In the genomic region with DNA sequence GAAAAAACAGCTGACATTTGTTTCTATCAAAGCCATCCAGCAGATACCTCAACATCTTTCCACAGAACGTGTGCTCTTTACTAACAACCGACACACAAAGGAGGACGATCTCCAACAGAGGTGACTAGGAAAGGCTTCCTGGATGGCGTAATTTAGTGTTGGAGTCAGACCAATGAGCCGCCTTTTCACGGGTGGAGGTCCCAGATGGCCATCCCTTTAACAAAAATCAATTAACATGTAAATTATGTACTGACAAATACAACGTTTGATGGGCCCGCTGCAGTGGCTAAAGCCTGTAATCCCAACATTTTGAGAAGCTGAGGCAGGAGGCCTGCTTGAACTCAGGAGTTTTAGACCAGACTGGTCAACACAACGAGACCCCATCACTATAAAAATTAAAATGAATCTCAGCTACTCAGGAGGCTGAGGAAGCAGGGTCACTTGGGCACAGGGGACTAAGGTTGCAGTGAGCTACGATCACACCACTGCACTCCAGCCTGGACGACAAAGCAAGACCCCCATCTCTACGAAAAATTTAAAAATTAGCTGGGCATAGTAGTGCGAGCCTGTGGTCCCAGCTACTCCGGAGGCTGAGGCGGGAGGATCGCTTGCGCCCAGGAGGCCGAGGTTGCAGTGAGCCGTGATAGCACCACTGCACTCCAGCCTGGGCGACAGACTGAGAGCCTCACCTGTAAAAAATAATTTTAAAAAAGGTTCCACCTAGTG, we compare ENCODE assay signal across 8 cellular contexts. TPM values are rescaled to one million over a fixed set of nuclear protein-coding genes. Genes with fewer than 3 reads are reported as not detected.
A peak's percentile ranks its signal among the peaks of the same experiment; 100 is the strongest.
DNase-seq lines count a peak whose midpoint lies in the region; ATAC-seq lines count a peak whose summit lies in the region.

No MANE protein-coding gene starts in this region.

- no peaks in the 10 kb centered on the region for H3K9me3 ChIP-seq in iPS-15b (ENCODE audit: control insufficient read depth, insufficient read depth, low read length)

- peaks cover 3% of the 10 kb centered on the region for H3K4me1 ChIP-seq in iPS-15b (ENCODE audit: control insufficient read depth, insufficient read depth, low read length)

- H3K27ac Mint-ChIP-seq in activated CD8-positive, alpha-beta T cell treated with anti-CD3 and anti-CD28 coated beads, Interleukin-2, amount 10 ng/mL, durations not matched to agents 7 days and 5 days: peak overlapping the region; percentile 93
- peak overlapping the region; percentile 96 for H3K27ac Mint-ChIP-seq in stimulated activated naive B cell treated with anti-CD40 and anti-IgM and Interleukin-4, amounts not matched to agents 10 μg/mL and 1 μg/mL and 100 μg/mL, for 72 hours

- peak overlapping the region; percentile 97 for H3K9ac ChIP-seq in iPS-15b (ENCODE audit: low read depth, low read length)

- DNase-seq in SIG-M5 treated with dmso at 0.1 percent for 504 hours (lab: John Stamatoyannopoulos, UW; ENCODE audit: unreplicated experiment): peak; percentile 22
- no peak for DNase-seq in SIG-M5 (lab: John Stamatoyannopoulos, UW)
- no peak for DNase-seq in activated CD8-positive, alpha-beta T cell treated with anti-CD3 and anti-CD28 coated beads, Interleukin-2, amount 10 ng/mL, durations not matched to agents 7 days and 5 days
- no peak for DNase-seq in stimulated activated naive B cell treated with anti-CD40 and anti-IgM and Interleukin-4, amounts not matched to agents 10 μg/mL and 1 μg/mL and 100 μg/mL, for 72 hours
- DNase-seq in glomerular visceral epithelial cell (ENCODE audit: extremely low spot score): no peak

- peaks cover 2% of the 10 kb centered on the region for H3K36me3 ChIP-seq in iPS-15b (ENCODE audit: control insufficient read depth, insufficient read depth, low read length)

- CTCF ChIA-PET in activated CD8-positive, alpha-beta T cell treated with anti-CD3 and anti-CD28 coated beads, Interleukin-2, amount 10 ng/mL, durations not matched to agents 7 days and 5 days (lab: Charles Lee): no interaction called here

- POLR2A ChIA-PET in activated CD8-positive, alpha-beta T cell treated with anti-CD3 and anti-CD28 coated beads, Interleukin-2, amount 10 ng/mL, durations not matched to agents 7 days and 5 days (lab: Charles Lee): interaction anchor here (0.6 to 2.8 kb wide), 6 partner anchors 9 to 297 kb away, joined by 3 to 15 read pairs (median 4); a partner anchor contains a TSS

- ATAC-seq in activated CD8-positive, alpha-beta T cell treated with anti-CD3 and anti-CD28 coated beads, Interleukin-2, amount 10 ng/mL, durations not matched to agents 7 days and 5 days: no peak
- no peak for ATAC-seq in stimulated activated naive B cell treated with anti-CD40 and anti-IgM and Interleukin-4, amounts not matched to agents 10 μg/mL and 1 μg/mL and 100 μg/mL, for 72 hours (replicated peaks)
- ATAC-seq in GM18873 (IDR thresholded peaks at IDR 0.05; ENCODE audit: low FRiP score, unreplicated experiment): no peak
- no peak for ATAC-seq in HG02642 (IDR thresholded peaks at IDR 0.05; ENCODE audit: poor library complexity, unreplicated experiment)

- no peaks in the 10 kb centered on the region for H3K9me3 Mint-ChIP-seq in activated CD8-positive, alpha-beta T cell treated with anti-CD3 and anti-CD28 coated beads, Interleukin-2, amount 10 ng/mL, durations not matched to agents 7 days and 5 days (ENCODE audit: insufficient read depth)
- H3K9me3 Mint-ChIP-seq in stimulated activated naive B cell treated with anti-CD40 and anti-IgM and Interleukin-4, amounts not matched to agents 10 μg/mL and 1 μg/mL and 100 μg/mL, for 72 hours: no peaks in the 10 kb centered on the region

- H3K27me3 ChIP-seq in iPS-15b (ENCODE audit: control insufficient read depth, insufficient read depth, low read length): no peaks in the 10 kb centered on the region

- H3K36me3 Mint-ChIP-seq in activated CD8-positive, alpha-beta T cell treated with anti-CD3 and anti-CD28 coated beads, Interleukin-2, amount 10 ng/mL, durations not matched to agents 7 days and 5 days (ENCODE audit: low read depth): peaks cover 9% of the 10 kb centered on the region
- peaks cover 5 to 14% of the 10 kb centered on the region in 2 donors for H3K36me3 Mint-ChIP-seq in stimulated activated naive B cell treated with anti-CD40 and anti-IgM and Interleukin-4, amounts not matched to agents 10 μg/mL and 1 μg/mL and 100 μg/mL, for 72 hours

- H3K4me3 Mint-ChIP-seq in activated CD8-positive, alpha-beta T cell treated with anti-CD3 and anti-CD28 coated beads, Interleukin-2, amount 10 ng/mL, durations not matched to agents 7 days and 5 days: peak overlapping the region; percentile 81
- peak overlapping the region; percentile 88 to 95 for H3K4me3 Mint-ChIP-seq in stimulated activated naive B cell treated with anti-CD40 and anti-IgM and Interleukin-4, amounts not matched to agents 10 μg/mL and 1 μg/mL and 100 μg/mL, for 72 hours

- H3K27me3 Mint-ChIP-seq in activated CD8-positive, alpha-beta T cell treated with anti-CD3 and anti-CD28 coated beads, Interleukin-2, amount 10 ng/mL, durations not matched to agents 7 days and 5 days (ENCODE audit: low read depth): no peaks in the 10 kb centered on the region
- H3K27me3 Mint-ChIP-seq in stimulated activated naive B cell treated with anti-CD40 and anti-IgM and Interleukin-4, amounts not matched to agents 10 μg/mL and 1 μg/mL and 100 μg/mL, for 72 hours: no peaks in the 10 kb centered on the region

- H3K4me1 Mint-ChIP-seq in activated CD8-positive, alpha-beta T cell treated with anti-CD3 and anti-CD28 coated beads, Interleukin-2, amount 10 ng/mL, durations not matched to agents 7 days and 5 days (ENCODE audit: low read depth): peaks cover 17% of the 10 kb centered on the region
- peaks cover 9 to 17% of the 10 kb centered on the region in 2 donors for H3K4me1 Mint-ChIP-seq in stimulated activated naive B cell treated with anti-CD40 and anti-IgM and Interleukin-4, amounts not matched to agents 10 μg/mL and 1 μg/mL and 100 μg/mL, for 72 hours

- peak overlapping the region; percentile 90 for H3K4me3 ChIP-seq in iPS-15b (ENCODE audit: low read depth, low read length)

RNA-seq across cellular contexts. Expression of a gene that starts 1.2 kb away (rescaled TPM):
- 10 to 100 TPM; 13.0 to 13.6 TPM for total RNA-seq in activated CD8-positive, alpha-beta T cell treated with anti-CD3 and anti-CD28 coated beads, Interleukin-2, amount 10 ng/mL, durations not matched to agents 7 days and 5 days

RNA-seq across cellular contexts. Expression of a gene that starts 59.0 kb away (rescaled TPM):
- 10 to 100 TPM; 25.8 to 28.0 TPM for total RNA-seq in activated CD8-positive, alpha-beta T cell treated with anti-CD3 and anti-CD28 coated beads, Interleukin-2, amount 10 ng/mL, durations not matched to agents 7 days and 5 days
